ENCODE assay signal across 8 cellular contexts in genomic region chr6:2196079-2196679, GRCh38. TPM values are rescaled to one million over a fixed set of nuclear protein-coding genes. Genes with fewer than 3 reads are reported as not detected.
A peak's percentile ranks its signal among the peaks of the same experiment; 100 is the strongest.
DNase-seq lines count a peak whose midpoint lies in the region; ATAC-seq and TF ChIP-seq lines count a peak whose summit lies in the region.

No MANE protein-coding gene starts in this region.

- H3K4me1 ChIP-seq in MM.1S (ENCODE audit: low read length) (no peaks in the 10 kb centered on the region), mesenchymal stem cell (ENCODE audit: control insufficient read depth, insufficient read depth, low read depth, low read length) (peaks cover 5% of the 10 kb centered on the region)

- no peak overlapping the region for H2BK15ac ChIP-seq in mesenchymal stem cell (ENCODE audit: low read depth, poor library complexity, severe bottlenecking)

- H3K9me2 ChIP-seq in MM.1S (replicated peaks; ENCODE audit: insufficient read depth, low read length) = no peaks in the 10 kb centered on the region

- H3K4ac ChIP-seq in mesenchymal stem cell (ENCODE audit: low read depth in 1 of 2, low read length in 2 of 2) = no peak overlapping the region

- no peak overlapping the region for H2BK12ac ChIP-seq in mesenchymal stem cell (ENCODE audit: low read length in 2 of 2)

- no peaks in the 10 kb centered on the region for H3K9me3 ChIP-seq in MM.1S (replicated peaks; ENCODE audit: insufficient read depth, low read length)
- H3K9me3 ChIP-seq in mesenchymal stem cell (ENCODE audit: control insufficient read depth, low read length) = no peaks in the 10 kb centered on the region

- no peaks in the 10 kb centered on the region for H3K9me3 Mint-ChIP-seq in effector memory CD8-positive, alpha-beta T cell

- no peaks in the 10 kb centered on the region for H4K20me1 ChIP-seq in MM.1S (ENCODE audit: insufficient read depth, low read length)

- in situ Hi-C loops in SK-MEL-5 (cut with HindIII; ENCODE audit: low pct_unique_long_range_greater_than_20kb, low sequenced_read_pairs) = no loop called here

- H3K79me2 ChIP-seq in MM.1S (ENCODE audit: low read length) = no peaks in the 10 kb centered on the region

- H3K36me3 Mint-ChIP-seq in effector memory CD8-positive, alpha-beta T cell (ENCODE audit: insufficient read depth) = no peaks in the 10 kb centered on the region

- H3K4me1 Mint-ChIP-seq in effector memory CD8-positive, alpha-beta T cell (ENCODE audit: low read depth in 2 of 2) = no peaks in the 10 kb centered on the region

- H2BK5ac ChIP-seq in mesenchymal stem cell (ENCODE audit: low read depth, low read length, poor library complexity, severe bottlenecking) = no peak overlapping the region

- ATAC-seq in effector memory CD8-positive, alpha-beta T cell (replicated peaks) = peak; percentile 67
- ATAC-seq in GM21515 (IDR thresholded peaks at IDR 0.05; ENCODE audit: unreplicated experiment) (no peak), GM21526 (IDR thresholded peaks at IDR 0.05; ENCODE audit: low FRiP score, unreplicated experiment) (no peak)

- no peak overlapping the region for H3K27ac Mint-ChIP-seq in effector memory CD8-positive, alpha-beta T cell

- H2AK5ac ChIP-seq in mesenchymal stem cell (ENCODE audit: low read length, severe bottlenecking) = no peak overlapping the region

- H3K79me1 ChIP-seq in mesenchymal stem cell (replicated peaks; ENCODE audit: low read length, poor library complexity, severe bottlenecking) = peaks cover 19% of the 10 kb centered on the region

- H3K18ac ChIP-seq in mesenchymal stem cell (ENCODE audit: low read depth in 1 of 2, low read length in 2 of 2) = no peak overlapping the region

- no peak overlapping the region for H2AFZ ChIP-seq in MM.1S (ENCODE audit: low read length)
- no peak overlapping the region for H2AFZ ChIP-seq in mesenchymal stem cell (ENCODE audit: low read depth, low read length)

- H3K4me2 ChIP-seq in MM.1S (ENCODE audit: low read depth, low read length) = no peak overlapping the region
- no peak overlapping the region for H3K4me2 ChIP-seq in mesenchymal stem cell (ENCODE audit: low read length, poor library complexity, severe bottlenecking)

- peak; percentile 80 for TF ChIP-seq CTCF in GM10266 (IDR thresholded peaks at IDR 0.05; ENCODE audit: control insufficient read depth, insufficient read depth, low read depth, missing control alignments)
- TF ChIP-seq CTCF in MM.1S (IDR thresholded peaks at IDR 0.05; ENCODE audit: low read length) = peak; percentile 73

- H4K91ac ChIP-seq in mesenchymal stem cell (ENCODE audit: low read length) = no peak overlapping the region

- no peak overlapping the region for H3K4me3 Mint-ChIP-seq in effector memory CD8-positive, alpha-beta T cell

- 45% methylated on average over 1 of the region's 1 CpG for WGBS in mesenchymal stem cell

- no peaks in the 10 kb centered on the region for H3K36me3 ChIP-seq in MM.1S (replicated peaks; ENCODE audit: insufficient read depth, low read length)
- peaks cover 0 to 10% of the 10 kb centered on the region in 2 experiments for H3K36me3 ChIP-seq in mesenchymal stem cell (ENCODE audit: control insufficient read depth in 1 of 2, insufficient read depth in 2 of 2, low read depth in 1 of 2, low read length in 2 of 2)

- H3F3A ChIP-seq in MM.1S (ENCODE audit: insufficient read depth, low read length) = no peaks in the 10 kb centered on the region

- H3K27me3 ChIP-seq in MM.1S (replicated peaks; ENCODE audit: insufficient read depth, low read length) (no peaks in the 10 kb centered on the region), mesenchymal stem cell (ENCODE audit: control insufficient read depth in 1 of 2, insufficient read depth in 1 of 2, low read length in 2 of 2) (no peaks in the 10 kb centered on the region)

- H3K23ac ChIP-seq in mesenchymal stem cell (ENCODE audit: low read length in 2 of 2) = no peak overlapping the region

- H3K9ac ChIP-seq in MM.1S (ENCODE audit: low read length) (no peak overlapping the region), mesenchymal stem cell (ENCODE audit: low read length) (no peak overlapping the region)

- H3K14ac ChIP-seq in mesenchymal stem cell (ENCODE audit: low read length in 2 of 2) = no peak overlapping the region

- no peaks in the 10 kb centered on the region for H3K27me3 Mint-ChIP-seq in effector memory CD8-positive, alpha-beta T cell

- DNase-seq in AG08396 (ENCODE audit: low spot score) (peak; percentile 48), GM10266 (ENCODE audit: extremely low spot score) (peak; percentile 50), MM.1S (peak; percentile 57), SK-MEL-5 (ENCODE audit: low read depth, low spot score) (peak; percentile 82), mesenchymal stem cell (peak; percentile 56)
- peak; percentile 29 to 30 (median 29) for DNase-seq in effector memory CD8-positive, alpha-beta T cell

- H4K8ac ChIP-seq in mesenchymal stem cell (ENCODE audit: low read length) = no peak overlapping the region

- H3K27ac ChIP-seq in MM.1S (ENCODE audit: low read length) (no peak overlapping the region), mesenchymal stem cell (ENCODE audit: low read length, poor library complexity, severe bottlenecking) (no peak overlapping the region)

- H3K4me3 ChIP-seq in MM.1S (ENCODE audit: low read length) (no peak overlapping the region), mesenchymal stem cell (ENCODE audit: insufficient read depth in 1 of 2, low read depth in 1 of 2, low read length in 2 of 2) (no peak overlapping the region)

- H2BK120ac ChIP-seq in mesenchymal stem cell (ENCODE audit: low read depth, low read length) = no peak overlapping the region

RNA-seq across cellular contexts. Expression of gene GMDS, which starts 49.2 kb away (rescaled TPM):
- 15.0 and 23.6 TPM in 2 replicates for total RNA-seq in SK-MEL-5 (2014; rRNA removed; shearing (Covaris generic))
- polyA plus RNA-seq in SK-MEL-5 (2015; cell fraction: cytosol; rRNA removed) = 41.2 and 44.6 TPM in 2 replicates
- 9.9 and 13.1 TPM in 2 replicates for polyA plus RNA-seq in SK-MEL-5 (2015; cell fraction: nucleus; rRNA removed)
- 6.9 TPM for polyA plus RNA-seq in mesenchymal stem cell (2013, experiment 1 of 2)
- 7.6 TPM for polyA plus RNA-seq in mesenchymal stem cell (2013, experiment 2 of 2)

Comparison
In these comparisons a context has a peak if more than half of its experiments do, and no peak if none do; other contexts are left out.
1. DNase-seq: peak in every context shown above with its lines; median percentile 82 in SK-MEL-5; 57 in MM.1S; 56 in mesenchymal stem cell; 50 in GM10266; 48 in AG08396; 29 in effector memory CD8-positive, alpha-beta T cell.